Comparison of ENCODE assay signal across 16 cellular contexts in the genomic region with DNA sequence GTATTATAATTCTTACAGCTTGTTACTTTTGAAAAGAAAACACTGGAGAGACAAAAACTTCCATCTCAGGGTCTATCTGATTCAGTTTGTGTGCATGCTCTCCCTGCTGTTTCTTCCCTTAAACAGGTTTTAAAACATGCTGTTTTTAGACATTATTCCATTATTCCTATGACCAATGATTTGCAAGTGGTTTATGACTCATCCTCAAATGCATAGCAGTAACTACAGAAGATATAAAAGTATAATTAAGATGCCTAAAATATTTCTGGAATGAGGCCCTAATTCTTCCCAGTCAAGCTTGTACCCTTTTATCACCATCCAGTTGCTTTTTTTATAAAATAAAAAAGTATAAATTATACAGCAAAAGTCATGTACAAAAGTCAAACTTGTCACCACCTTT. TPM values are rescaled to one million over a fixed set of nuclear protein-coding genes. Genes with fewer than 3 reads are reported as not detected.
DNase-seq lines count a peak whose midpoint lies in the region; ATAC-seq and TF ChIP-seq lines count a peak whose summit lies in the region.
"Had no signal": no experiment of that assay in that cellular context is flagged by ENCODE, and none has a peak within 500 bp of the region (broad histone marks: within the 10 kb centered on the region; RNA-seq: fewer than 3 reads in every experiment).

No MANE protein-coding gene starts in this region.

- peaks cover 0 to 23% (median 3%) of the 10 kb centered on the region in 4 donors for H3K4me1 ChIP-seq in tibial nerve

- H3K36me3 ChIP-seq in tibial nerve, result peaks cover 0 to 8% (median 0%) of the 10 kb centered on the region in 3 donors
- H3K36me3 ChIP-seq: esophagus muscularis mucosa had no signal

- DNase-seq in AG09309 (ENCODE audit: low read depth) (peak; percentile 62), HT1080 (ENCODE audit: low read depth) (peak; percentile 36), astrocyte of the cerebellum (ENCODE audit: low read depth) (peak; percentile 77), iris pigment epithelial cell (ENCODE audit: low read depth) (peak; percentile 31), SIG-M5 treated with dmso at 0.1 percent for 504 hours (lab: John Stamatoyannopoulos, UW; ENCODE audit: unreplicated experiment) (no peak), KG1 (lab: John Stamatoyannopoulos, UW) (no peak), tibial nerve (ENCODE audit: low spot score in 2 of 2) (no peak)
- DNase-seq: activated CD8-positive, alpha-beta T cell treated with anti-CD3 and anti-CD28 coated beads for 36 hours; activated naive CD8-positive, alpha-beta T cell treated with anti-CD3 and anti-CD28 coated beads, Interleukin-2, amount 50 U/mL, for 24 hours; cortex of kidney; NCI-H1436 treated with DMSO at 0.1 percent for 48 hours; retina; stimulated activated CD4-positive, alpha-beta T cell treated with anti-CD3 and anti-CD28 coated beads, Interleukin-1b, Interleukin-23, amount 100 ng/mL, for 48 hours; testis had no signal

- H3K4me3 ChIP-seq in AG09309 (ENCODE audit: control insufficient read depth, low read depth, low read length), result no peak overlapping the region
- H3K4me3 ChIP-seq in astrocyte of the cerebellum (ENCODE audit: low read depth, low read length), result no peak overlapping the region
- no peak overlapping the region for H3K4me3 ChIP-seq in tibial nerve
- H3K4me3 ChIP-seq: esophagus muscularis mucosa, testis had no signal

- no peak for TF ChIP-seq EP300 in tibial nerve (IDR thresholded peaks at IDR 0.05)

- TF ChIP-seq CTCF in AG09309 (IDR thresholded peaks at IDR 0.05; ENCODE audit: control insufficient read depth, insufficient read depth, low read depth, low read length, missing control alignments), result no peak
- no peak for TF ChIP-seq CTCF in astrocyte of the cerebellum (IDR thresholded peaks at IDR 0.05; ENCODE audit: low read depth, low read length, missing control alignments)
- TF ChIP-seq CTCF in tibial nerve (IDR thresholded peaks at IDR 0.05), result no peak

- H3K27ac ChIP-seq in tibial nerve, result no peak overlapping the region
- H3K27ac ChIP-seq: esophagus muscularis mucosa, testis had no signal

- in situ Hi-C loops in astrocyte of the cerebellum (cut with HindIII; ENCODE audit: low sequenced_read_pairs), result no loop called here

- H3K27me3 ChIP-seq in tibial nerve, result no peaks in the 10 kb centered on the region
- H3K27me3 ChIP-seq: esophagus muscularis mucosa, testis had no signal

- TF ChIP-seq POLR2A in tibial nerve (IDR thresholded peaks at IDR 0.05), result no peak

- ATAC-seq in GM21390 (IDR thresholded peaks at IDR 0.05; ENCODE audit: unreplicated experiment), result no peak
- ATAC-seq: activated CD8-positive, alpha-beta T cell treated with anti-CD3 and anti-CD28 coated beads for 36 hours; activated naive CD8-positive, alpha-beta T cell treated with anti-CD3 and anti-CD28 coated beads, Interleukin-2, amount 50 U/mL, for 24 hours had no signal

- H3K9me3 ChIP-seq in tibial nerve, result peaks cover 0 to 4% (median 0%) of the 10 kb centered on the region in 4 donors
- H3K9me3 ChIP-seq: esophagus muscularis mucosa, testis had no signal

RNA-seq across cellular contexts. Expression of a gene that starts 3.7 kb away (rescaled TPM):
- 5.8 and 8.2 TPM in 2 replicates for total RNA-seq in HT1080 (2014; rRNA removed; shearing (Covaris generic))
- polyA plus RNA-seq in HT1080 (2015; cell fraction: cytosol; rRNA removed), result 4.8 and 5.6 TPM in 2 replicates
- 4.8 and 4.9 TPM in 2 replicates for polyA plus RNA-seq in HT1080 (2015; cell fraction: nucleus; rRNA removed)
- 1 to 10 TPM; 6.1 to 9.8 (median 6.3) TPM for total RNA-seq in tibial nerve

Comparison
In these comparisons a context has a peak if more than half of its experiments do, and no peak if none do; other contexts are left out.
1. DNase-seq: peak in AG09309 (single experiment), HT1080 (single experiment), astrocyte of the cerebellum (single experiment) and iris pigment epithelial cell (single experiment); none in SIG-M5 treated with dmso at 0.1 percent for 504 hours (single experiment), KG1 (single experiment) and tibial nerve (0 of 2).